ENCODE assay signal across 14 cellular contexts in the genomic region with DNA sequence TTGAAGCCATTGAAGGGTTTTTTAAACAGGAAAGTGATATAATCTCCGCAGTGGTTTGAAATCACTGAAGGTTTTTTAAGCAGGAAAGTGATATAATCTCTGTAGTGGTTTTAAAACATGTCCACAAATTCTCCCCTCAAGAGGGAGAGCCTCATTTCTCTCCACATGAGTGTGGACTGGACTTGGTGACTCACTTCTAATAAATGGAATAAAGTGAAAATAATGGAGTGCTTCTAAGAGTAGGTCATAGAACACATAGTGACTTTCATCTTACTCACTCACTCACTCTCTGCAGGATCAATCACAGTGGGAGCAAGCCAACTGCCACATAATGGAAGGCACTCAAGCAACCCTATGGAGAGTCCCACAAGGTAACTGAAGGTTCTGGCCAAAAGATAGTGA. TPM values are rescaled to one million over a fixed set of nuclear protein-coding genes. Genes with fewer than 3 reads are reported as not detected.
A peak's percentile ranks its signal among the peaks of the same experiment; 100 is the strongest.
DNase-seq lines count a peak whose midpoint lies in the region; ATAC-seq and TF ChIP-seq lines count a peak whose summit lies in the region.
"Had no signal": no experiment of that assay in that cellular context is flagged by ENCODE, and none has a peak within 500 bp of the region (broad histone marks: within the 10 kb centered on the region; RNA-seq: fewer than 3 reads in every experiment).

No MANE protein-coding gene starts in this region.

- WGBS in mammary epithelial cell (ENCODE audit: low coverage, missing lambda C conversion rate), result 17% methylated on average over 1 of the region's 1 CpG
- WGBS in mesenchymal stem cell, result no CpG with 5 or more reads among the region's 1 CpG

- H3K9me3 ChIP-seq in mammary epithelial cell (replicated peaks; ENCODE audit: insufficient read depth, low read length), result peaks cover 17% of the 10 kb centered on the region
- H3K9me3 ChIP-seq in mesenchymal stem cell (ENCODE audit: control insufficient read depth, low read length), result peaks cover 16% of the 10 kb centered on the region
- peaks cover 9% of the 10 kb centered on the region for H3K9me3 ChIP-seq in lower lobe of right lung
- no peaks in the 10 kb centered on the region for H3K9me3 ChIP-seq in BE2C
- H3K9me3 ChIP-seq: testis had no signal

- in situ Hi-C loops in mammary epithelial cell (cut with MboI; ENCODE audit: low sequenced_read_pairs in 2 of 2), result no loop called here

- H3K4me2 ChIP-seq in mammary epithelial cell (ENCODE audit: insufficient read depth, low read depth, low read length) (peak overlapping the region; percentile 54), mesenchymal stem cell (ENCODE audit: low read length, poor library complexity, severe bottlenecking) (no peak overlapping the region)

- H3K14ac ChIP-seq in mesenchymal stem cell (ENCODE audit: low read length in 2 of 2), result no peak overlapping the region

- H2AFZ ChIP-seq in mammary epithelial cell (ENCODE audit: low read depth, low read length) (no peak overlapping the region), mesenchymal stem cell (ENCODE audit: low read depth, low read length) (no peak overlapping the region)

- no peak overlapping the region for H2AK5ac ChIP-seq in mesenchymal stem cell (ENCODE audit: low read length, severe bottlenecking)

- peaks cover 11% of the 10 kb centered on the region for H3K4me1 ChIP-seq in mammary epithelial cell (ENCODE audit: insufficient read depth, low read length)
- H3K4me1 ChIP-seq in mesenchymal stem cell (ENCODE audit: control insufficient read depth, insufficient read depth, low read depth, low read length), result no peaks in the 10 kb centered on the region
- peaks cover 14% of the 10 kb centered on the region for H3K4me1 ChIP-seq in lower lobe of right lung
- H3K4me1 ChIP-seq in BE2C, result no peaks in the 10 kb centered on the region

- no peak overlapping the region for H3K18ac ChIP-seq in mesenchymal stem cell (ENCODE audit: low read depth in 1 of 2, low read length in 2 of 2)

- peaks cover 14% of the 10 kb centered on the region for H3K79me1 ChIP-seq in mesenchymal stem cell (replicated peaks; ENCODE audit: low read length, poor library complexity, severe bottlenecking)

- no peaks in the 10 kb centered on the region for H4K20me1 ChIP-seq in mammary epithelial cell (ENCODE audit: insufficient read depth, low read length)

- CTCF ChIA-PET in BJ (lab: Yijun Ruan, JAX) (no interaction called here), mammary epithelial cell (lab: Charles Lee; ENCODE audit: low non-redundant PET) (no interaction called here)

- dilution Hi-C loops in mammary epithelial cell (cut with HindIII; ENCODE audit: low sequenced_read_pairs), result no loop called here

- DNase-seq in BJ (ENCODE audit: low read depth) (peak; percentile 80), LHCN-M2 (ENCODE audit: low read depth) (peak; percentile 80), mammary epithelial cell (peak; percentile 91), mesenchymal stem cell (peak; percentile 80), ecto neural progenitor cell (ENCODE audit: low spot score) (no peak), lower lobe of right lung (no peak), BE2C (no peak)
- DNase-seq: activated T-cell treated with anti-CD3 and anti-CD28 coated beads for 4 hours; DMS 273 treated with DMSO at 0.1 percent for 48 hours; NCI-H526; stimulated activated CD4-positive, alpha-beta T cell treated with anti-CD3 and anti-CD28 coated beads, Interleukin-2, amount 100 ng/mL, for 48 hours; T-helper 17 cell; testis had no signal

- H2BK120ac ChIP-seq in mesenchymal stem cell (ENCODE audit: low read depth, low read length), result no peak overlapping the region

- POLR2A ChIA-PET in BJ (lab: Charles Lee), result interaction anchor here (0.7 kb wide), 1 partner anchor 181 kb away, joined by 3 read pairs; no protein-coding TSS in a partner anchor

- no peak overlapping the region for H4K91ac ChIP-seq in mesenchymal stem cell (ENCODE audit: low read length)

- H2BK12ac ChIP-seq in mesenchymal stem cell (ENCODE audit: low read length in 2 of 2), result no peak overlapping the region

- intact Hi-C loops in mammary epithelial cell (cut with micrococcal nuclease) (no loop called here), lower lobe of right lung (cut with DNase I) (no loop called here)

- H3K4ac ChIP-seq in mesenchymal stem cell (ENCODE audit: low read depth in 1 of 2, low read length in 2 of 2), result no peak overlapping the region

- H3K27ac ChIP-seq in mammary epithelial cell (ENCODE audit: insufficient read depth, low read depth, low read length), result no peak overlapping the region
- peak overlapping the region; percentile 55 for H3K27ac ChIP-seq in mesenchymal stem cell (ENCODE audit: low read length, poor library complexity, severe bottlenecking)
- no peak overlapping the region for H3K27ac ChIP-seq in lower lobe of right lung
- H3K27ac ChIP-seq: testis had no signal

- H3K4me3 ChIP-seq in BJ (ENCODE audit: low read depth, low read length), result no peak overlapping the region
- H3K4me3 ChIP-seq in mammary epithelial cell (replicated peaks in 1 of 3; ENCODE audit: insufficient read depth in 1 of 3, low read depth in 2 of 3, low read length in 3 of 3), result no peak overlapping the region
- no peak overlapping the region for H3K4me3 ChIP-seq in mesenchymal stem cell (ENCODE audit: insufficient read depth in 1 of 2, low read depth in 1 of 2, low read length in 2 of 2)
- H3K4me3 ChIP-seq in lower lobe of right lung, result no peak overlapping the region
- H3K4me3 ChIP-seq in BE2C (ENCODE audit: low read depth, low read length), result no peak overlapping the region
- H3K4me3 ChIP-seq: testis had no signal

- H3K36me3 ChIP-seq in BJ (ENCODE audit: control insufficient read depth, insufficient read depth, low read length) (peaks cover under 1% of the 10 kb centered on the region; the same call in 1 of the 2 replicates), mammary epithelial cell (ENCODE audit: insufficient read depth, low read length) (peaks cover 2% of the 10 kb centered on the region), mesenchymal stem cell (ENCODE audit: control insufficient read depth in 1 of 2, insufficient read depth in 2 of 2, low read depth in 1 of 2, low read length in 2 of 2) (peaks cover 3 to 25% of the 10 kb centered on the region in 2 experiments), lower lobe of right lung (no peaks in the 10 kb centered on the region), BE2C (peaks cover under 1% of the 10 kb centered on the region)

- H3K9ac ChIP-seq in mammary epithelial cell (ENCODE audit: insufficient read depth, low read length) (no peak overlapping the region), mesenchymal stem cell (ENCODE audit: low read length) (peak overlapping the region; percentile 15)

- ATAC-seq in HG03095 (IDR thresholded peaks at IDR 0.05; ENCODE audit: unreplicated experiment) (no peak), lower lobe of right lung (no peak)
- ATAC-seq: T-helper 17 cell had no signal

- no peak overlapping the region for H2BK15ac ChIP-seq in mesenchymal stem cell (ENCODE audit: low read depth, poor library complexity, severe bottlenecking)

- no peak overlapping the region for H4K8ac ChIP-seq in mesenchymal stem cell (ENCODE audit: low read length)

- no peak overlapping the region for H3K23ac ChIP-seq in mesenchymal stem cell (ENCODE audit: low read length in 2 of 2)

- BruUV-seq in mammary epithelial cell (replicated peaks; lab: Mats Ljungman, UMichigan), result no TSS peak

- peaks cover 91% of the 10 kb centered on the region for H3K79me2 ChIP-seq in mammary epithelial cell (ENCODE audit: insufficient read depth, low read length)

- H2BK5ac ChIP-seq in mesenchymal stem cell (ENCODE audit: low read depth, low read length, poor library complexity, severe bottlenecking), result no peak overlapping the region

- H3K27me3 ChIP-seq in BJ (ENCODE audit: control insufficient read depth, insufficient read depth, low read length) (no peaks in the 10 kb centered on the region), mammary epithelial cell (ENCODE audit: insufficient read depth, low read length) (no peaks in the 10 kb centered on the region), mesenchymal stem cell (ENCODE audit: control insufficient read depth in 1 of 2, insufficient read depth in 1 of 2, low read length in 2 of 2) (no peaks in the 10 kb centered on the region), lower lobe of right lung (ENCODE audit: low read depth) (no peaks in the 10 kb centered on the region), BE2C (no peaks in the 10 kb centered on the region)
- H3K27me3 ChIP-seq: testis had no signal

- TF ChIP-seq CTCF in BJ (IDR thresholded peaks at IDR 0.05; ENCODE audit: insufficient read depth, low read depth, low read length) (0 out of 2 replicates have a peak, but pooled peaks have one; percentile 10), mammary epithelial cell (conservative IDR thresholded peaks at IDR 0.05 in 1 of 2, IDR thresholded peaks at IDR 0.05 in 1 of 2; ENCODE audit: extremely low read depth in 1 of 2, insufficient read depth in 1 of 2, low read depth in 1 of 2, low read length in 2 of 2) (peak in 1 of 2 donors; percentile 4), lower lobe of right lung (IDR thresholded peaks at IDR 0.05) (no peak), BE2C (IDR thresholded peaks at IDR 0.05; ENCODE audit: low read depth, low read length) (no peak)

RNA-seq across cellular contexts. Expression of gene CTNNAL1, which starts 12.0 kb away (rescaled TPM):
- polyA plus RNA-seq in BJ (2011; rRNA removed) (32.6 and 70.9 TPM in 2 replicates), mammary epithelial cell (71.4 TPM)
- polyA minus RNA-seq in BJ (2011; rRNA and poly(A)+ RNA removed), result 10.9 and 11.5 TPM in 2 replicates
- total RNA-seq in LHCN-M2 (2014; rRNA removed) (72.3 and 72.8 TPM in 2 replicates), mammary epithelial cell (10 to 100 TPM; 43.7 to 82.2 TPM), lower lobe of right lung (35.2 TPM)
- 24.3 TPM for polyA plus RNA-seq in LHCN-M2 (2012)
- polyA minus RNA-seq in mammary epithelial cell, result 43.8 TPM
- polyA plus RNA-seq in mesenchymal stem cell (2013, experiment 1 of 2), result 13.1 TPM
- 12.7 TPM for polyA plus RNA-seq in mesenchymal stem cell (2013, experiment 2 of 2)
- polyA plus RNA-seq in BE2C (2012; ENCODE audit: insufficient read depth, insufficient read length, low read depth), result 9.8 TPM

Comparison
In these comparisons a context has a peak if more than half of its experiments do, and no peak if none do; other contexts are left out.
1. DNase-seq: peak in BJ (single experiment), LHCN-M2 (single experiment), mammary epithelial cell (single experiment) and mesenchymal stem cell (single experiment); none in ecto neural progenitor cell (single experiment), lower lobe of right lung (single experiment) and BE2C (single experiment).